Comparison of ENCODE assay signal across 1 cellular context in the genomic region with DNA sequence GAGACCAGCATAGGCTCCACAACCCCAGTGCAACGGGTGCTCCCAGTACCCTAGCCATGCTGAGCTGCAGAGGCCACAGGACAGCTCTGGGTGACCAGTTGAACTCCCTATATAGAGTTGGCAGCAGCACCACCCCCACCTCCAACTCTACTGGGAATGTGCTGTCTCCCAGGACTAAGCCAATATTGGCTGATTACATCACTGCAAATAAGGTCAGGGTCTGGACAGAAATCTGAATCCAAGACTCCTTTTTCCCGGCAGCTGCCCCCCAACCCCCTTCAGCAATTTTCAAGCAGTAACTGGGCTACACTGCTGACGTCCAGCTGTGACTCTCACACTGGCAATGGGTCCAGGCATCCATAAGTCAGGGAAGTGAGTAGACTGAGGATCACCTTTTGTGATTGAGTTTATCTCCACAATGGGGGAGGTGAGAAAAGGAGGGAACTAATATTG.
TF ChIP-seq lines count a peak whose summit lies in the region.

A gene with protein sequence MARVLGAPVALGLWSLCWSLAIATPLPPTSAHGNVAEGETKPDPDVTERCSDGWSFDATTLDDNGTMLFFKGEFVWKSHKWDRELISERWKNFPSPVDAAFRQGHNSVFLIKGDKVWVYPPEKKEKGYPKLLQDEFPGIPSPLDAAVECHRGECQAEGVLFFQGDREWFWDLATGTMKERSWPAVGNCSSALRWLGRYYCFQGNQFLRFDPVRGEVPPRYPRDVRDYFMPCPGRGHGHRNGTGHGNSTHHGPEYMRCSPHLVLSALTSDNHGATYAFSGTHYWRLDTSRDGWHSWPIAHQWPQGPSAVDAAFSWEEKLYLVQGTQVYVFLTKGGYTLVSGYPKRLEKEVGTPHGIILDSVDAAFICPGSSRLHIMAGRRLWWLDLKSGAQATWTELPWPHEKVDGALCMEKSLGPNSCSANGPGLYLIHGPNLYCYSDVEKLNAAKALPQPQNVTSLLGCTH (minus strand): TSS at position 82 of the 453 bp plus-strand sequence. CDS start 24 bp downstream, at position 58.

TF ChIP-seq in HepG2, 621 proteins besides CTCF, POLR2A, EP300 and RAD21 (continued from another document and continues in another):
- TF ChIP-seq, protein P1, sequence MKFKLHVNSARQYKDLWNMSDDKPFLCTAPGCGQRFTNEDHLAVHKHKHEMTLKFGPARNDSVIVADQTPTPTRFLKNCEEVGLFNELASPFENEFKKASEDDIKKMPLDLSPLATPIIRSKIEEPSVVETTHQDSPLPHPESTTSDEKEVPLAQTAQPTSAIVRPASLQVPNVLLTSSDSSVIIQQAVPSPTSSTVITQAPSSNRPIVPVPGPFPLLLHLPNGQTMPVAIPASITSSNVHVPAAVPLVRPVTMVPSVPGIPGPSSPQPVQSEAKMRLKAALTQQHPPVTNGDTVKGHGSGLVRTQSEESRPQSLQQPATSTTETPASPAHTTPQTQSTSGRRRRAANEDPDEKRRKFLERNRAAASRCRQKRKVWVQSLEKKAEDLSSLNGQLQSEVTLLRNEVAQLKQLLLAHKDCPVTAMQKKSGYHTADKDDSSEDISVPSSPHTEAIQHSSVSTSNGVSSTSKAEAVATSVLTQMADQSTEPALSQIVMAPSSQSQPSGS (CRISPR knock-in tag; IDR thresholded peaks at IDR 0.05), result peak; percentile 81; the same call in 1 of the 2 replicates
- TF ChIP-seq GFI1 (CRISPR knock-in tag; IDR thresholded peaks at IDR 0.05; ENCODE audit: borderline replicate concordance) (peak; percentile 96), ZNF841 (CRISPR knock-in tag; IDR thresholded peaks at IDR 0.05; ENCODE audit: borderline replicate concordance) (no peak), ZNF496 (CRISPR knock-in tag; IDR thresholded peaks at IDR 0.05; ENCODE audit: insufficient replicate concordance) (no peak), ZNF776 (CRISPR knock-in tag; IDR thresholded peaks at IDR 0.05) (no peak), HCFC1 (IDR thresholded peaks at IDR 0.05; ENCODE audit: low read depth, low read length) (no peak), TEAD3 (CRISPR knock-in tag; optimal IDR thresholded peaks at IDR 0.05; ENCODE audit: borderline replicate concordance) (peak; percentile 69), MTF1 (CRISPR knock-in tag; IDR thresholded peaks at IDR 0.05) (no peak), ZNF30 (CRISPR knock-in tag; IDR thresholded peaks at IDR 0.05) (no peak), CEBPB (IDR thresholded peaks at IDR 0.05; ENCODE audit: borderline replicate concordance, low read depth, low read length) (peak; percentile 76; the same call in 1 of the 2 replicates), HNF4A (CRISPR knock-in tag; IDR thresholded peaks at IDR 0.05) (peak; percentile 74), PPARG (CRISPR knock-in tag; conservative IDR thresholded peaks at IDR 0.05) (0 out of 2 replicates have a peak, but pooled peaks have one; percentile 37), TBL1XR1 (IDR thresholded peaks at IDR 0.05; ENCODE audit: borderline replicate concordance, low read length, partially characterized antibody) (peak; percentile 45), MTF2 (CRISPR knock-in tag; IDR thresholded peaks at IDR 0.05; ENCODE audit: borderline replicate concordance) (no peak), RFX3 (CRISPR knock-in tag; IDR thresholded peaks at IDR 0.05) (no peak), ZBTB7B (CRISPR knock-in tag; IDR thresholded peaks at IDR 0.05) (peak; percentile 71), NCOR1 (IDR thresholded peaks at IDR 0.05; ENCODE audit: borderline replicate concordance, low read length) (peak; percentile 33; the same call in 1 of the 2 replicates), ZSCAN29 (CRISPR knock-in tag; conservative IDR thresholded peaks at IDR 0.05) (no peak), MED8 (CRISPR knock-in tag; IDR thresholded peaks at IDR 0.05; ENCODE audit: insufficient replicate concordance) (no peak), NR2F2 (IDR thresholded peaks at IDR 0.05; ENCODE audit: borderline replicate concordance, low read depth) (peak; percentile 72; the same call in 1 of the 2 replicates), ZNF468 (CRISPR knock-in tag; IDR thresholded peaks at IDR 0.05) (no peak), SP2 (CRISPR knock-in tag; IDR thresholded peaks at IDR 0.05) (no peak), ELF3 (CRISPR knock-in tag; IDR thresholded peaks at IDR 0.05) (0 out of 2 replicates have a peak, but pooled peaks have one; percentile 18), HNF4G (IDR thresholded peaks at IDR 0.05; ENCODE audit: borderline replicate concordance, low read depth, low read length) (peak; percentile 75; the same call in 1 of the 2 replicates), HNF4G (CRISPR knock-in tag; IDR thresholded peaks at IDR 0.05; ENCODE audit: borderline replicate concordance, low read depth) (no peak), XRCC5 (optimal IDR thresholded peaks at IDR 0.05; ENCODE audit: low read length) (peak; percentile 39), RXRB (CRISPR knock-in tag; IDR thresholded peaks at IDR 0.05; ENCODE audit: borderline replicate concordance) (peak; percentile 70; the same call in 1 of the 2 replicates), ZNF354B (CRISPR knock-in tag; IDR thresholded peaks at IDR 0.05) (no peak), FOSL2 (CRISPR knock-in tag; IDR thresholded peaks at IDR 0.05) (peak; percentile 48; the same call in 1 of the 2 replicates), TMF1 (CRISPR knock-in tag; IDR thresholded peaks at IDR 0.05; ENCODE audit: low read depth) (no peak), FOXA3 (CRISPR knock-in tag; IDR thresholded peaks at IDR 0.05) (peak; percentile 87), ZNF460 (CRISPR knock-in tag; IDR thresholded peaks at IDR 0.05; ENCODE audit: borderline replicate concordance) (no peak), CENPT (CRISPR knock-in tag; IDR thresholded peaks at IDR 0.05; ENCODE audit: low read depth) (no peak), FOXA1 (IDR thresholded peaks at IDR 0.05) (no peak), FOXA1 (CRISPR knock-in tag; IDR thresholded peaks at IDR 0.05) (peak; percentile 96), HDAC1 (CRISPR knock-in tag; IDR thresholded peaks at IDR 0.05) (peak; percentile 82), NFRKB (IDR thresholded peaks at IDR 0.05) (no peak), ZNF430 (CRISPR knock-in tag; IDR thresholded peaks at IDR 0.05) (no peak), ZNF44 (CRISPR knock-in tag; IDR thresholded peaks at IDR 0.05) (no peak), SIX1 (CRISPR knock-in tag; IDR thresholded peaks at IDR 0.05; ENCODE audit: borderline replicate concordance) (peak; percentile 73), NFE2 (CRISPR knock-in tag; IDR thresholded peaks at IDR 0.05) (no peak), ERF (CRISPR knock-in tag; IDR thresholded peaks at IDR 0.05) (no peak), ZNF235 (CRISPR knock-in tag; IDR thresholded peaks at IDR 0.05; ENCODE audit: borderline replicate concordance) (no peak)
- TF ChIP-seq, protein P2, sequence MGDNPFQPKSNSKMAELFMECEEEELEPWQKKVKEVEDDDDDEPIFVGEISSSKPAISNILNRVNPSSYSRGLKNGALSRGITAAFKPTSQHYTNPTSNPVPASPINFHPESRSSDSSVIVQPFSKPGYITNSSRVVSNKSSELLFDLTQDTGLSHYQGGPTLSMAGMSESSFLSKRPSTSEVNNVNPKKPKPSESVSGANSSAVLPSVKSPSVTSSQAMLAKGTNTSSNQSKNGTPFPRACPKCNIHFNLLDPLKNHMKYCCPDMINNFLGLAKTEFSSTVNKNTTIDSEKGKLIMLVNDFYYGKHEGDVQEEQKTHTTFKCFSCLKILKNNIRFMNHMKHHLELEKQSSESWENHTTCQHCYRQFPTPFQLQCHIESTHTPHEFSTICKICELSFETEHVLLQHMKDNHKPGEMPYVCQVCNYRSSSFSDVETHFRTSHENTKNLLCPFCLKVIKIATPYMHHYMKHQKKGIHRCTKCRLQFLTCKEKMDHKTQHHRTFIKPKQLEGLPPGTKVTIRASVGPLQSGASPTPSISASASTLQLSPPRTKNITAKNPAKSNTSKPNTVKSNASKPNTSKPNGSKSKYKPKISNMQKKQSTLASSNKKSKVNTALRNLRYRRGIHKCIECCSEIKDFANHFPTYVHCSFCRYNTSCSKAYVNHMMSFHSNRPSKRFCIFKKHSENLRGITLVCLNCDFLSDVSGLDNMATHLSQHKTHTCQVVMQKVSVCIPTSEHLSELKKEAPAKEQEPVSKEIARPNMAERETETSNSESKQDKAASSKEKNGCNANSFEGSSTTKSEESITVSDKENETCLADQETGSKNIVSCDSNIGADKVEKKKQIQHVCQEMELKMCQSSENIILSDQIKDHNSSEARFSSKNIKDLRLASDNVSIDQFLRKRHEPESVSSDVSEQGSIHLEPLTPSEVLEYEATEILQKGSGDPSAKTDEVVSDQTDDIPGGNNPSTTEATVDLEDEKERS (CRISPR knock-in tag; IDR thresholded peaks at IDR 0.05), result peak; percentile 55; the same call in 1 of the 2 replicates
- TF ChIP-seq, protein P3, sequence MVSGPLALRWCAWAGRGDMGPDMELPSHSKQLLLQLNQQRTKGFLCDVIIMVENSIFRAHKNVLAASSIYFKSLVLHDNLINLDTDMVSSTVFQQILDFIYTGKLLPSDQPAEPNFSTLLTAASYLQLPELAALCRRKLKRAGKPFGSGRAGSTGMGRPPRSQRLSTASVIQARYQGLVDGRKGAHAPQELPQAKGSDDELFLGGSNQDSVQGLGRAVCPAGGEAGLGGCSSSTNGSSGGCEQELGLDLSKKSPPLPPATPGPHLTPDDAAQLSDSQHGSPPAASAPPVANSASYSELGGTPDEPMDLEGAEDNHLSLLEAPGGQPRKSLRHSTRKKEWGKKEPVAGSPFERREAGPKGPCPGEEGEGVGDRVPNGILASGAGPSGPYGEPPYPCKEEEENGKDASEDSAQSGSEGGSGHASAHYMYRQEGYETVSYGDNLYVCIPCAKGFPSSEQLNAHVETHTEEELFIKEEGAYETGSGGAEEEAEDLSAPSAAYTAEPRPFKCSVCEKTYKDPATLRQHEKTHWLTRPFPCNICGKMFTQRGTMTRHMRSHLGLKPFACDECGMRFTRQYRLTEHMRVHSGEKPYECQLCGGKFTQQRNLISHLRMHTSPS (CRISPR knock-in tag; IDR thresholded peaks at IDR 0.05; ENCODE audit: low read depth), result 0 out of 2 replicates have a peak, but pooled peaks have one; percentile 54
- TF ChIP-seq, protein P4, sequence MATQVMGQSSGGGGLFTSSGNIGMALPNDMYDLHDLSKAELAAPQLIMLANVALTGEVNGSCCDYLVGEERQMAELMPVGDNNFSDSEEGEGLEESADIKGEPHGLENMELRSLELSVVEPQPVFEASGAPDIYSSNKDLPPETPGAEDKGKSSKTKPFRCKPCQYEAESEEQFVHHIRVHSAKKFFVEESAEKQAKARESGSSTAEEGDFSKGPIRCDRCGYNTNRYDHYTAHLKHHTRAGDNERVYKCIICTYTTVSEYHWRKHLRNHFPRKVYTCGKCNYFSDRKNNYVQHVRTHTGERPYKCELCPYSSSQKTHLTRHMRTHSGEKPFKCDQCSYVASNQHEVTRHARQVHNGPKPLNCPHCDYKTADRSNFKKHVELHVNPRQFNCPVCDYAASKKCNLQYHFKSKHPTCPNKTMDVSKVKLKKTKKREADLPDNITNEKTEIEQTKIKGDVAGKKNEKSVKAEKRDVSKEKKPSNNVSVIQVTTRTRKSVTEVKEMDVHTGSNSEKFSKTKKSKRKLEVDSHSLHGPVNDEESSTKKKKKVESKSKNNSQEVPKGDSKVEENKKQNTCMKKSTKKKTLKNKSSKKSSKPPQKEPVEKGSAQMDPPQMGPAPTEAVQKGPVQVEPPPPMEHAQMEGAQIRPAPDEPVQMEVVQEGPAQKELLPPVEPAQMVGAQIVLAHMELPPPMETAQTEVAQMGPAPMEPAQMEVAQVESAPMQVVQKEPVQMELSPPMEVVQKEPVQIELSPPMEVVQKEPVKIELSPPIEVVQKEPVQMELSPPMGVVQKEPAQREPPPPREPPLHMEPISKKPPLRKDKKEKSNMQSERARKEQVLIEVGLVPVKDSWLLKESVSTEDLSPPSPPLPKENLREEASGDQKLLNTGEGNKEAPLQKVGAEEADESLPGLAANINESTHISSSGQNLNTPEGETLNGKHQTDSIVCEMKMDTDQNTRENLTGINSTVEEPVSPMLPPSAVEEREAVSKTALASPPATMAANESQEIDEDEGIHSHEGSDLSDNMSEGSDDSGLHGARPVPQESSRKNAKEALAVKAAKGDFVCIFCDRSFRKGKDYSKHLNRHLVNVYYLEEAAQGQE (IDR thresholded peaks at IDR 0.05; ENCODE audit: borderline replicate concordance in 1 of 2, low read depth in 1 of 2, low read length in 2 of 2), result no peak
- TF ChIP-seq, protein P5, sequence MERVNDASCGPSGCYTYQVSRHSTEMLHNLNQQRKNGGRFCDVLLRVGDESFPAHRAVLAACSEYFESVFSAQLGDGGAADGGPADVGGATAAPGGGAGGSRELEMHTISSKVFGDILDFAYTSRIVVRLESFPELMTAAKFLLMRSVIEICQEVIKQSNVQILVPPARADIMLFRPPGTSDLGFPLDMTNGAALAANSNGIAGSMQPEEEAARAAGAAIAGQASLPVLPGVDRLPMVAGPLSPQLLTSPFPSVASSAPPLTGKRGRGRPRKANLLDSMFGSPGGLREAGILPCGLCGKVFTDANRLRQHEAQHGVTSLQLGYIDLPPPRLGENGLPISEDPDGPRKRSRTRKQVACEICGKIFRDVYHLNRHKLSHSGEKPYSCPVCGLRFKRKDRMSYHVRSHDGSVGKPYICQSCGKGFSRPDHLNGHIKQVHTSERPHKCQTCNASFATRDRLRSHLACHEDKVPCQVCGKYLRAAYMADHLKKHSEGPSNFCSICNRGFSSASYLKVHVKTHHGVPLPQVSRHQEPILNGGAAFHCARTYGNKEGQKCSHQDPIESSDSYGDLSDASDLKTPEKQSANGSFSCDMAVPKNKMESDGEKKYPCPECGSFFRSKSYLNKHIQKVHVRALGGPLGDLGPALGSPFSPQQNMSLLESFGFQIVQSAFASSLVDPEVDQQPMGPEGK (CRISPR knock-in tag; IDR thresholded peaks at IDR 0.05), result peak; percentile 92
- TF ChIP-seq, protein P6, sequence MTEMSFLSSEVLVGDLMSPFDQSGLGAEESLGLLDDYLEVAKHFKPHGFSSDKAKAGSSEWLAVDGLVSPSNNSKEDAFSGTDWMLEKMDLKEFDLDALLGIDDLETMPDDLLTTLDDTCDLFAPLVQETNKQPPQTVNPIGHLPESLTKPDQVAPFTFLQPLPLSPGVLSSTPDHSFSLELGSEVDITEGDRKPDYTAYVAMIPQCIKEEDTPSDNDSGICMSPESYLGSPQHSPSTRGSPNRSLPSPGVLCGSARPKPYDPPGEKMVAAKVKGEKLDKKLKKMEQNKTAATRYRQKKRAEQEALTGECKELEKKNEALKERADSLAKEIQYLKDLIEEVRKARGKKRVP (CRISPR knock-in tag; IDR thresholded peaks at IDR 0.05), result peak in 1 of 2 experiments; percentile 75; a peak in 2 of 4 replicates
- TF ChIP-seq, protein P7, sequence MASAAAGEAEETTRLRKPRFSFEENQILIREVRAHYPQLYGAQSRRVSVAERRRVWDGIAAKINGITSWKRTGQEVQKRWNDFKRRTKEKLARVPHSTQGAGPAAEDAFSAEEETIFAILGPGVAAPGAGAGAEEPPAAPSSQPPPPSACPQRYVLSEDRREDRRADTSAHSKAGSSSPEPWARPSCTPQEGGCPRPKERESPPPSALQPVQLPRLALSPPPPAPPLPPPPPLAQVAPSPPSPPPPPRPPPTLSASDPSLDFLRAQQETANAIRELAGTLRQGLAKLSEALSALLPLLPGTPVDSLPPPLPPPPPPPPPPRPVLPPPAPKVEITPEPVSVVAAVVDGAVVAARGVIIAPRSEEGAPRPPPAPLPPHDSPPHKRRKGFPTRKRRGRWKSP (CRISPR knock-in tag; IDR thresholded peaks at IDR 0.05), result peak; percentile 49; the same call in 1 of the 2 replicates
